Comparison of ENCODE assay signal across 1 cellular context in the genomic region with DNA sequence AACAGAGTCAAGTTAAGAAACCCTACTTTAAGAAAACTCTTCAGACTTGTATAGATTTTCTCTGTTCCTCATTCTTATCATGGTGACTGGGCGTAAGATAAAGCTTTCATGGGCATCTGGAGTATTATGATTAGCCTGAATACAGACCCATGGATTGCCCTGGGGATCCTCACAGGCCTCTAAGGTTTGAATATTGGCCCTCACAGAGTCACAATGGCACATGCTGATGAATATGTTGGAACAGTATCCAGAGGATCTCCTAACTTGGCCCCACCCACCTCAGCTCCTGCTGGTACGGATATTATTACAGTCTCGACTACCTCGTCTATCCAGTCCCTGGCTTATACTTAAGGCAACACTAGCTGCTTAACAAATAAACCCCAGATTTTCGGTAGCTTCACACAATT.
TF ChIP-seq lines count a peak whose summit lies in the region.

No MANE protein-coding gene starts in this region.

TF ChIP-seq in HEK293, 187 proteins besides CTCF, POLR2A, EP300 and RAD21 (continued from another document):
- TF ChIP-seq ZNF600 (tag by site-specific recombination; IDR thresholded peaks at IDR 0.05) (peak; percentile 49; the same call in 1 of the 2 replicates), ZNF561 (tag by site-specific recombination; IDR thresholded peaks at IDR 0.05; ENCODE audit: borderline replicate concordance) (no peak), TRIM28 (IDR thresholded peaks at IDR 0.05; ENCODE audit: borderline replicate concordance, low read length) (no peak), ZNF10 (tag by site-specific recombination; IDR thresholded peaks at IDR 0.05) (peak; percentile 78), SP2 (tag by site-specific recombination; IDR thresholded peaks at IDR 0.05) (no peak), ZNF157 (tag by site-specific recombination; IDR thresholded peaks at IDR 0.05) (no peak), ZBTB17 (tag by site-specific recombination; IDR thresholded peaks at IDR 0.05) (peak; percentile 95), GLIS2 (tag by site-specific recombination; IDR thresholded peaks at IDR 0.05) (no peak), ZNF660 (tag by site-specific recombination; IDR thresholded peaks at IDR 0.05) (0 out of 2 replicates have a peak, but pooled peaks have one; percentile 17), ZBTB48 (tag by site-specific recombination; IDR thresholded peaks at IDR 0.05) (no peak), ZNF112 (tag by site-specific recombination; IDR thresholded peaks at IDR 0.05) (no peak), ZNF221 (tag by site-specific recombination; IDR thresholded peaks at IDR 0.05; ENCODE audit: borderline replicate concordance) (no peak)
- TF ChIP-seq, protein P1, sequence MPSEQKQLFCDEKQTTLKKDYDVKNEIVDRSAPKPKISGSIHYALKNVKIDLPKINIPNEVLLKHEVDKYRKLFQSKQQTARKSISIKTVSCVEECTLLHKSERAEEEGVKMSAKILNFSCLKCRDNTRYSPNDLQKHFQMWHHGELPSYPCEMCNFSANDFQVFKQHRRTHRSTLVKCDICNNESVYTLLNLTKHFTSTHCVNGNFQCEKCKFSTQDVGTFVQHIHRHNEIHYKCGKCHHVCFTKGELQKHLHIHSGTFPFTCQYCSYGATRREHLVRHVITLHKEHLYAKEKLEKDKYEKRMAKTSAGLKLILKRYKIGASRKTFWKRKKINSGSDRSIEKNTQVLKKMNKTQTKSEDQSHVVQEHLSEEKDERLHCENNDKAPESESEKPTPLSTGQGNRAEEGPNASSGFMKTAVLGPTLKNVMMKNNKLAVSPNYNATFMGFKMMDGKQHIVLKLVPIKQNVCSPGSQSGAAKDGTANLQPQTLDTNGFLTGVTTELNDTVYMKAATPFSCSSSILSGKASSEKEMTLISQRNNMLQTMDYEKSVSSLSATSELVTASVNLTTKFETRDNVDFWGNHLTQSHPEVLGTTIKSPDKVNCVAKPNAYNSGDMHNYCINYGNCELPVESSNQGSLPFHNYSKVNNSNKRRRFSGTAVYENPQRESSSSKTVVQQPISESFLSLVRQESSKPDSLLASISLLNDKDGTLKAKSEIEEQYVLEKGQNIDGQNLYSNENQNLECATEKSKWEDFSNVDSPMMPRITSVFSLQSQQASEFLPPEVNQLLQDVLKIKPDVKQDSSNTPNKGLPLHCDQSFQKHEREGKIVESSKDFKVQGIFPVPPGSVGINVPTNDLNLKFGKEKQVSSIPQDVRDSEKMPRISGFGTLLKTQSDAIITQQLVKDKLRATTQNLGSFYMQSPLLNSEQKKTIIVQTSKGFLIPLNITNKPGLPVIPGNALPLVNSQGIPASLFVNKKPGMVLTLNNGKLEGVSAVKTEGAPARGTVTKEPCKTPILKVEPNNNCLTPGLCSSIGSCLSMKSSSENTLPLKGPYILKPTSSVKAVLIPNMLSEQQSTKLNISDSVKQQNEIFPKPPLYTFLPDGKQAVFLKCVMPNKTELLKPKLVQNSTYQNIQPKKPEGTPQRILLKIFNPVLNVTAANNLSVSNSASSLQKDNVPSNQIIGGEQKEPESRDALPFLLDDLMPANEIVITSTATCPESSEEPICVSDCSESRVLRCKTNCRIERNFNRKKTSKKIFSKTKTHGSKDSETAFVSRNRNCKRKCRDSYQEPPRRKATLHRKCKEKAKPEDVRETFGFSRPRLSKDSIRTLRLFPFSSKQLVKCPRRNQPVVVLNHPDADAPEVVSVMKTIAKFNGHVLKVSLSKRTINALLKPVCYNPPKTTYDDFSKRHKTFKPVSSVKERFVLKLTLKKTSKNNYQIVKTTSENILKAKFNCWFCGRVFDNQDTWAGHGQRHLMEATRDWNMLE (tag by site-specific recombination; conservative IDR thresholded peaks at IDR 0.05; ENCODE audit: low read depth): no peak
- TF ChIP-seq, protein P2, sequence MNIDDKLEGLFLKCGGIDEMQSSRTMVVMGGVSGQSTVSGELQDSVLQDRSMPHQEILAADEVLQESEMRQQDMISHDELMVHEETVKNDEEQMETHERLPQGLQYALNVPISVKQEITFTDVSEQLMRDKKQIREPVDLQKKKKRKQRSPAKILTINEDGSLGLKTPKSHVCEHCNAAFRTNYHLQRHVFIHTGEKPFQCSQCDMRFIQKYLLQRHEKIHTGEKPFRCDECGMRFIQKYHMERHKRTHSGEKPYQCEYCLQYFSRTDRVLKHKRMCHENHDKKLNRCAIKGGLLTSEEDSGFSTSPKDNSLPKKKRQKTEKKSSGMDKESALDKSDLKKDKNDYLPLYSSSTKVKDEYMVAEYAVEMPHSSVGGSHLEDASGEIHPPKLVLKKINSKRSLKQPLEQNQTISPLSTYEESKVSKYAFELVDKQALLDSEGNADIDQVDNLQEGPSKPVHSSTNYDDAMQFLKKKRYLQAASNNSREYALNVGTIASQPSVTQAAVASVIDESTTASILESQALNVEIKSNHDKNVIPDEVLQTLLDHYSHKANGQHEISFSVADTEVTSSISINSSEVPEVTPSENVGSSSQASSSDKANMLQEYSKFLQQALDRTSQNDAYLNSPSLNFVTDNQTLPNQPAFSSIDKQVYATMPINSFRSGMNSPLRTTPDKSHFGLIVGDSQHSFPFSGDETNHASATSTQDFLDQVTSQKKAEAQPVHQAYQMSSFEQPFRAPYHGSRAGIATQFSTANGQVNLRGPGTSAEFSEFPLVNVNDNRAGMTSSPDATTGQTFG (tag by site-specific recombination; IDR thresholded peaks at IDR 0.05; ENCODE audit: borderline replicate concordance): no peak
- TF ChIP-seq, protein P3, sequence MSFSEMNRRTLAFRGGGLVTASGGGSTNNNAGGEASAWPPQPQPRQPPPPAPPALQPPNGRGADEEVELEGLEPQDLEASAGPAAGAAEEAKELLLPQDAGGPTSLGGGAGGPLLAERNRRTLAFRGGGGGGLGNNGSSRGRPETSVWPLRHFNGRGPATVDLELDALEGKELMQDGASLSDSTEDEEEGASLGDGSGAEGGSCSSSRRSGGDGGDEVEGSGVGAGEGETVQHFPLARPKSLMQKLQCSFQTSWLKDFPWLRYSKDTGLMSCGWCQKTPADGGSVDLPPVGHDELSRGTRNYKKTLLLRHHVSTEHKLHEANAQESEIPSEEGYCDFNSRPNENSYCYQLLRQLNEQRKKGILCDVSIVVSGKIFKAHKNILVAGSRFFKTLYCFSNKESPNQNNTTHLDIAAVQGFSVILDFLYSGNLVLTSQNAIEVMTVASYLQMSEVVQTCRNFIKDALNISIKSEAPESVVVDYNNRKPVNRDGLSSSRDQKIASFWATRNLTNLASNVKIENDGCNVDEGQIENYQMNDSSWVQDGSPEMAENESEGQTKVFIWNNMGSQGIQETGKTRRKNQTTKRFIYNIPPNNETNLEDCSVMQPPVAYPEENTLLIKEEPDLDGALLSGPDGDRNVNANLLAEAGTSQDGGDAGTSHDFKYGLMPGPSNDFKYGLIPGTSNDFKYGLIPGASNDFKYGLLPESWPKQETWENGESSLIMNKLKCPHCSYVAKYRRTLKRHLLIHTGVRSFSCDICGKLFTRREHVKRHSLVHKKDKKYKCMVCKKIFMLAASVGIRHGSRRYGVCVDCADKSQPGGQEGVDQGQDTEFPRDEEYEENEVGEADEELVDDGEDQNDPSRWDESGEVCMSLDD (tag by site-specific recombination; IDR thresholded peaks at IDR 0.05): no peak
- TF ChIP-seq, protein P4, sequence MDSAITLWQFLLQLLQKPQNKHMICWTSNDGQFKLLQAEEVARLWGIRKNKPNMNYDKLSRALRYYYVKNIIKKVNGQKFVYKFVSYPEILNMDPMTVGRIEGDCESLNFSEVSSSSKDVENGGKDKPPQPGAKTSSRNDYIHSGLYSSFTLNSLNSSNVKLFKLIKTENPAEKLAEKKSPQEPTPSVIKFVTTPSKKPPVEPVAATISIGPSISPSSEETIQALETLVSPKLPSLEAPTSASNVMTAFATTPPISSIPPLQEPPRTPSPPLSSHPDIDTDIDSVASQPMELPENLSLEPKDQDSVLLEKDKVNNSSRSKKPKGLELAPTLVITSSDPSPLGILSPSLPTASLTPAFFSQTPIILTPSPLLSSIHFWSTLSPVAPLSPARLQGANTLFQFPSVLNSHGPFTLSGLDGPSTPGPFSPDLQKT (IDR thresholded peaks at IDR 0.05; ENCODE audit: borderline replicate concordance, low read depth, low read length): no peak
- TF ChIP-seq, protein P5, sequence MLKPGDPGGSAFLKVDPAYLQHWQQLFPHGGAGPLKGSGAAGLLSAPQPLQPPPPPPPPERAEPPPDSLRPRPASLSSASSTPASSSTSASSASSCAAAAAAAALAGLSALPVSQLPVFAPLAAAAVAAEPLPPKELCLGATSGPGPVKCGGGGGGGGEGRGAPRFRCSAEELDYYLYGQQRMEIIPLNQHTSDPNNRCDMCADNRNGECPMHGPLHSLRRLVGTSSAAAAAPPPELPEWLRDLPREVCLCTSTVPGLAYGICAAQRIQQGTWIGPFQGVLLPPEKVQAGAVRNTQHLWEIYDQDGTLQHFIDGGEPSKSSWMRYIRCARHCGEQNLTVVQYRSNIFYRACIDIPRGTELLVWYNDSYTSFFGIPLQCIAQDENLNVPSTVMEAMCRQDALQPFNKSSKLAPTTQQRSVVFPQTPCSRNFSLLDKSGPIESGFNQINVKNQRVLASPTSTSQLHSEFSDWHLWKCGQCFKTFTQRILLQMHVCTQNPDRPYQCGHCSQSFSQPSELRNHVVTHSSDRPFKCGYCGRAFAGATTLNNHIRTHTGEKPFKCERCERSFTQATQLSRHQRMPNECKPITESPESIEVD (tag by site-specific recombination; IDR thresholded peaks at IDR 0.05): no peak
- TF ChIP-seq, protein P6, sequence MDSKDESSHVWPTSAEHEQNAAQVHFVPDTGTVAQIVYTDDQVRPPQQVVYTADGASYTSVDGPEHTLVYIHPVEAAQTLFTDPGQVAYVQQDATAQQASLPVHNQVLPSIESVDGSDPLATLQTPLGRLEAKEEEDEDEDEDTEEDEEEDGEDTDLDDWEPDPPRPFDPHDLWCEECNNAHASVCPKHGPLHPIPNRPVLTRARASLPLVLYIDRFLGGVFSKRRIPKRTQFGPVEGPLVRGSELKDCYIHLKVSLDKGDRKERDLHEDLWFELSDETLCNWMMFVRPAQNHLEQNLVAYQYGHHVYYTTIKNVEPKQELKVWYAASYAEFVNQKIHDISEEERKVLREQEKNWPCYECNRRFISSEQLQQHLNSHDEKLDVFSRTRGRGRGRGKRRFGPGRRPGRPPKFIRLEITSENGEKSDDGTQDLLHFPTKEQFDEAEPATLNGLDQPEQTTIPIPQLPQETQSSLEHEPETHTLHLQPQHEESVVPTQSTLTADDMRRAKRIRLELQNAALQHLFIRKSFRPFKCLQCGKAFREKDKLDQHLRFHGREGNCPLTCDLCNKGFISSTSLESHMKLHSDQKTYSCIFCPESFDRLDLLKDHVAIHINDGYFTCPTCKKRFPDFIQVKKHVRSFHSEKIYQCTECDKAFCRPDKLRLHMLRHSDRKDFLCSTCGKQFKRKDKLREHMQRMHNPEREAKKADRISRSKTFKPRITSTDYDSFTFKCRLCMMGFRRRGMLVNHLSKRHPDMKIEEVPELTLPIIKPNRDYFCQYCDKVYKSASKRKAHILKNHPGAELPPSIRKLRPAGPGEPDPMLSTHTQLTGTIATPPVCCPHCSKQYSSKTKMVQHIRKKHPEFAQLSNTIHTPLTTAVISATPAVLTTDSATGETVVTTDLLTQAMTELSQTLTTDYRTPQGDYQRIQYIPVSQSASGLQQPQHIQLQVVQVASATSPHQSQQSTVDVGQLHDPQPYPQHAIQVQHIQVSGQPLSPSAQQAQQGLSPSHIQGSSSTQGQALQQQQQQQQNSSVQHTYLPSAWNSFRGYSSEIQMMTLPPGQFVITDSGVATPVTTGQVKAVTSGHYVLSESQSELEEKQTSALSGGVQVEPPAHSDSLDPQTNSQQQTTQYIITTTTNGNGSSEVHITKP (tag by site-specific recombination; IDR thresholded peaks at IDR 0.05): peak; percentile 51
